1 cellular context compared by ENCODE assay signal in genomic region chr16:85387731-85388295, GRCh38.
TF ChIP-seq lines count a peak whose summit lies in the region.

No MANE protein-coding gene starts in this region.

TF ChIP-seq in H1, 55 proteins besides CTCF, POLR2A, EP300 and RAD21 (continued from another document):
- TF ChIP-seq CHD7 (IDR thresholded peaks at IDR 0.05; ENCODE audit: insufficient replicate concordance, low read length) (no peak), KDM5A (IDR thresholded peaks at IDR 0.05; ENCODE audit: low read length) (no peak), MAX (IDR thresholded peaks at IDR 0.05) (no peak), FOSL1 (IDR thresholded peaks at IDR 0.05; ENCODE audit: insufficient read depth, low read depth, low read length) (no peak), ZNF274 (IDR thresholded peaks at IDR 0.05; ENCODE audit: borderline replicate concordance, extremely low read depth, low read length) (no peak), KDM1A (IDR thresholded peaks at IDR 0.05; ENCODE audit: borderline replicate concordance, low read length) (no peak), RBBP5 (IDR thresholded peaks at IDR 0.05; ENCODE audit: borderline replicate concordance, low read depth, low read length) (no peak)
